Comparison of ENCODE assay signal across 20 cellular contexts in the genomic region with DNA sequence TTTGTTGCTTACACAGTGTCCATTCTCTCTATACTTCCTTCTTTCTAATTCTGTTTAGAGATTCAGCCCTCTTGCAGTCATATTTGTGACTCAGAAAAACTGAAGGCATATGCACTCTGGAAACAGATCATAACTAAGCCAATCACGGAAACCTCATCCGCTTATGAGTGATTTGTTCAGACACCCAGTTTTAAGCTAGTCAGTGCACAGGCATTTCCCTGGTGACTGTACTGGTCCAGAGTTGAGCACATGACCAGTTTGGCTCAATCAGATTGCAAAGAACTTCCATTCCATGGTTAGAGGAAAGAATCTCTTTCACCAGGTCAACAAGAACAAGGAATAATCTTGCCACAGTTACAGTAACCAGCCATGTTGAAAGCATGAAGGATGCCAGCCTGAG.
DNase-seq lines count a peak whose midpoint lies in the region; ATAC-seq and TF ChIP-seq lines count a peak whose summit lies in the region.
"Had no signal": no experiment of that assay in that cellular context is flagged by ENCODE, and none has a peak within 500 bp of the region (broad histone marks: within the 10 kb centered on the region; RNA-seq: fewer than 3 reads in every experiment).

No MANE protein-coding gene starts in this region.

- H3K27ac ChIP-seq in ACC112 (ENCODE audit: low read depth, low read length) (peak overlapping the region; percentile 94), right lobe of liver (no peak overlapping the region)
- H3K27ac ChIP-seq: esophagus muscularis mucosa, uterus, WERI-Rb-1 had no signal

- H3K27me3 ChIP-seq in ACC112 (ENCODE audit: insufficient read depth, low read length): no peaks in the 10 kb centered on the region
- H3K27me3 ChIP-seq in right lobe of liver: no peaks in the 10 kb centered on the region
- H3K27me3 ChIP-seq: esophagus muscularis mucosa, uterus had no signal

- no peak overlapping the region for H3K27ac Mint-ChIP-seq in stimulated activated naive CD8-positive, alpha-beta T cell treated with anti-CD3 and anti-CD28 coated beads, Interleukin-15, amount 100 ng/mL, for 72 hours
- H3K27ac Mint-ChIP-seq: B cell; naive thymus-derived CD4-positive, alpha-beta T cell had no signal

- no peaks in the 10 kb centered on the region for H3K4me1 Mint-ChIP-seq in stimulated activated naive CD8-positive, alpha-beta T cell treated with anti-CD3 and anti-CD28 coated beads, Interleukin-15, amount 100 ng/mL, for 72 hours
- H3K4me1 Mint-ChIP-seq: B cell; naive thymus-derived CD4-positive, alpha-beta T cell had no signal

- H3K9me3 Mint-ChIP-seq in stimulated activated naive CD8-positive, alpha-beta T cell treated with anti-CD3 and anti-CD28 coated beads, Interleukin-15, amount 100 ng/mL, for 72 hours: peaks cover 12 to 22% of the 10 kb centered on the region in 2 donors

- H3K36me3 ChIP-seq in ACC112 (ENCODE audit: insufficient read depth, low read length): no peaks in the 10 kb centered on the region
- H3K36me3 ChIP-seq in right lobe of liver: no peaks in the 10 kb centered on the region
- H3K36me3 ChIP-seq: esophagus muscularis mucosa, uterus, WERI-Rb-1 had no signal

- H3K4me1 ChIP-seq in ACC112 (ENCODE audit: control insufficient read depth, insufficient read depth, low read length, unreplicated experiment) (peaks cover 29% of the 10 kb centered on the region), right lobe of liver (no peaks in the 10 kb centered on the region)
- H3K4me1 ChIP-seq: esophagus muscularis mucosa, uterus had no signal

- no peak for ATAC-seq in right lobe of liver
- ATAC-seq in GM18909 (IDR thresholded peaks at IDR 0.05; ENCODE audit: poor library complexity, unreplicated experiment): no peak
- ATAC-seq in stimulated activated naive CD8-positive, alpha-beta T cell treated with anti-CD3 and anti-CD28 coated beads, Interleukin-15, amount 100 ng/mL, for 72 hours: no peak
- ATAC-seq: naive thymus-derived CD4-positive, alpha-beta T cell had no signal

- H3K4me3 ChIP-seq in ACC112 (ENCODE audit: low read depth, low read length) (no peak overlapping the region; the same call in 1 of the 2 replicates), foreskin fibroblast (ENCODE audit: low read depth in 1 of 2, low read length in 2 of 2) (no peak overlapping the region), right lobe of liver (no peak overlapping the region)
- H3K4me3 ChIP-seq: esophagus muscularis mucosa, uterus had no signal

- TF ChIP-seq CTCF in foreskin fibroblast (IDR thresholded peaks at IDR 0.05; ENCODE audit: low read depth, low read length): no peak
- no peak for TF ChIP-seq CTCF in right lobe of liver (IDR thresholded peaks at IDR 0.05)

- intact Hi-C loops in right lobe of liver (cut with DNase I): no loop called here

- peaks cover 22% of the 10 kb centered on the region for H3K27me3 Mint-ChIP-seq in stimulated activated naive CD8-positive, alpha-beta T cell treated with anti-CD3 and anti-CD28 coated beads, Interleukin-15, amount 100 ng/mL, for 72 hours

- H3K9me3 ChIP-seq in right lobe of liver: no peaks in the 10 kb centered on the region
- H3K9me3 ChIP-seq: uterus had no signal

- no peak for TF ChIP-seq POLR2A in right lobe of liver (IDR thresholded peaks at IDR 0.05)

- H2AFZ ChIP-seq in ACC112 (ENCODE audit: low read length, unreplicated experiment): peak overlapping the region; percentile 87

- H3K4me3 Mint-ChIP-seq in stimulated activated naive CD8-positive, alpha-beta T cell treated with anti-CD3 and anti-CD28 coated beads, Interleukin-15, amount 100 ng/mL, for 72 hours: no peak overlapping the region
- H3K4me3 Mint-ChIP-seq: B cell; brain; naive thymus-derived CD4-positive, alpha-beta T cell had no signal

- no peaks in the 10 kb centered on the region for H3K79me2 ChIP-seq in ACC112 (ENCODE audit: control insufficient read depth, insufficient read depth, low read length, unreplicated experiment)

- 35% methylated on average over 2 of the region's 2 CpGs for WGBS in right lobe of liver (ENCODE audit: insufficient coverage, low coverage, low lambda C conversion rate, missing lambda C conversion rate)

- DNase-seq in HK-2 (ENCODE audit: unreplicated experiment) (peak; percentile 36), amniotic stem cell (lab: John Stamatoyannopoulos, UW) (peak; percentile 94), foreskin fibroblast (peak; percentile 97), right lobe of liver (no peak)
- no peak for DNase-seq in effector CD8-positive, alpha-beta T cell (lab: John Stamatoyannopoulos, UW)
- DNase-seq in stimulated activated naive CD8-positive, alpha-beta T cell treated with anti-CD3 and anti-CD28 coated beads, Interleukin-15, amount 100 ng/mL, for 72 hours: no peak
- DNase-seq: activated T-cell treated with anti-CD3 and anti-CD28 coated beads, Interleukin-2, amount 50 U/mL, for 1 hour; DMS79; naive thymus-derived CD4-positive, alpha-beta T cell; NCI-H1048; NCI-H510A; SHP77 treated with DMSO at 0.1 percent for 48 hours; stimulated activated CD8-positive, alpha-beta memory T cell treated with anti-CD3 and anti-CD28 coated beads, Interleukin-4, amount 100 ng/mL, for 48 hours; uterus; WERI-Rb-1 had no signal

Comparison
In these comparisons a context has a peak if more than half of its experiments do, and no peak if none do; other contexts are left out.
1. DNase-seq: peak in HK-2 (single experiment), amniotic stem cell (single experiment) and foreskin fibroblast (2 of 2); none in right lobe of liver (0 of 3), effector CD8-positive, alpha-beta T cell (single experiment) and stimulated activated naive CD8-positive, alpha-beta T cell treated with anti-CD3 and anti-CD28 coated beads, Interleukin-15, amount 100 ng/mL, for 72 hours (0 of 2).